Comparison of ENCODE assay signal across 17 cellular contexts in genomic region chr17:49021095-49021767, GRCh38. TPM values are rescaled to one million over a fixed set of nuclear protein-coding genes. Genes with fewer than 3 reads are reported as not detected.
DNase-seq lines count a peak whose midpoint lies in the region; ATAC-seq and TF ChIP-seq lines count a peak whose summit lies in the region.
"Had no signal": no experiment of that assay in that cellular context is flagged by ENCODE, and none has a peak within 500 bp of the region (broad histone marks: within the 10 kb centered on the region; RNA-seq: fewer than 3 reads in every experiment).

No MANE protein-coding gene starts in this region.

- H3K27ac Mint-ChIP-seq in progenitor cell of endocrine pancreas, result peak overlapping the region; percentile 96

- H3K9me3 ChIP-seq in SK-N-SH, result no peaks in the 10 kb centered on the region
- H3K9me3 ChIP-seq: upper lobe of left lung had no signal

- no peak for ATAC-seq in activated T-cell treated with anti-CD3 and anti-CD28 coated beads, Interleukin-2, amount 50 U/mL, for 4 hours
- ATAC-seq in GM21576 (IDR thresholded peaks at IDR 0.05; ENCODE audit: unreplicated experiment) (no peak), GM18498 (IDR thresholded peaks at IDR 0.05; ENCODE audit: unreplicated experiment) (no peak)
- ATAC-seq: GM12878, right cardiac atrium had no signal

- H3K9ac ChIP-seq in SK-N-SH, result no peak overlapping the region

- H3K27me3 Mint-ChIP-seq in progenitor cell of endocrine pancreas, result no peaks in the 10 kb centered on the region
- peaks cover 13% of the 10 kb centered on the region for H3K27me3 Mint-ChIP-seq in activated T-cell treated with anti-CD3 and anti-CD28 coated beads, Interleukin-2, amount 50 U/mL, for 4 hours (ENCODE audit: low read depth)

- H3K4me1 ChIP-seq in SK-N-SH (ENCODE audit: control insufficient read depth in 1 of 2, insufficient read depth in 2 of 2, low read depth in 1 of 2, low read length in 1 of 2), result peaks cover 0 to 10% of the 10 kb centered on the region in 2 experiments; a peak in 2 of 4 replicates

- H3K27me3 ChIP-seq in H7 (ENCODE audit: control insufficient read depth, insufficient read depth, low read length) (no peaks in the 10 kb centered on the region), SK-N-SH (ENCODE audit: insufficient read depth) (peaks cover 76% of the 10 kb centered on the region)
- H3K27me3 ChIP-seq: upper lobe of left lung had no signal

- TF ChIP-seq CTCF in SK-N-SH (IDR thresholded peaks at IDR 0.05) (no peak), progenitor cell of endocrine pancreas (IDR thresholded peaks at IDR 0.05; ENCODE audit: unreplicated experiment) (no peak)

- DNase-seq in H7 (peak; percentile 47), SK-N-SH (no peak), glomerular visceral epithelial cell (ENCODE audit: extremely low spot score) (peak; percentile 29), progenitor cell of endocrine pancreas (ENCODE audit: low spot score, unreplicated experiment) (no peak), A172 (ENCODE audit: low spot score) (no peak)
- no peak for DNase-seq in activated T-cell treated with anti-CD3 and anti-CD28 coated beads, Interleukin-2, amount 50 U/mL, for 4 hours
- DNase-seq: activated gamma-delta T cell treated with Interleukin-2 at 50 U/mL for 16 hours; NCI-H1092 treated with DMSO at 0.1 percent for 48 hours; NCI-H2171 treated with DMSO at 0.1 percent for 48 hours; right cardiac atrium; stimulated activated CD4-positive, alpha-beta T cell treated with anti-CD3 and anti-CD28 coated beads, Interleukin-4, amount 100 ng/mL, for 4 hours had no signal

- peak overlapping the region; percentile 73; the same call in 1 of the 2 replicates for H2AFZ ChIP-seq in SK-N-SH (ENCODE audit: low read depth)

- peaks cover 12% of the 10 kb centered on the region for H3F3A ChIP-seq in SK-N-SH (replicated peaks; ENCODE audit: insufficient read depth)

- no peak overlapping the region for H3K27ac ChIP-seq in SK-N-SH (ENCODE audit: low read depth in 2 of 2, low read length in 1 of 2)
- H3K27ac ChIP-seq: C4-2B, upper lobe of left lung, VCaP had no signal

- no peak overlapping the region for H3K4me3 Mint-ChIP-seq in progenitor cell of endocrine pancreas (ENCODE audit: low read depth)
- no peak overlapping the region for H3K4me3 Mint-ChIP-seq in activated T-cell treated with anti-CD3 and anti-CD28 coated beads, Interleukin-2, amount 50 U/mL, for 4 hours

- H3K36me3 ChIP-seq in H7 (replicated peaks; ENCODE audit: control insufficient read depth, insufficient read depth, low read length) (peaks cover 18% of the 10 kb centered on the region), SK-N-SH (replicated peaks in 1 of 2; ENCODE audit: control insufficient read depth in 1 of 2, insufficient read depth in 2 of 2, low read length in 1 of 2) (no peaks in the 10 kb centered on the region)
- H3K36me3 ChIP-seq: upper lobe of left lung had no signal

- H3K4me3 ChIP-seq in H7 (ENCODE audit: insufficient read depth, low read depth, low read length) (no peak overlapping the region), SK-N-SH (ENCODE audit: low read depth in 2 of 2, low read length in 1 of 2) (no peak overlapping the region)
- H3K4me3 ChIP-seq: GM12878, upper lobe of left lung had no signal

- TF ChIP-seq EP300 in SK-N-SH (IDR thresholded peaks at IDR 0.05; ENCODE audit: borderline replicate concordance in 1 of 2, low read depth in 1 of 2, low read length in 1 of 2), result no peak

- POLR2A ChIA-PET in SK-N-SH (lab: Yijun Ruan, JAX), result no interaction called here

- H3K79me2 ChIP-seq in SK-N-SH (ENCODE audit: insufficient read depth), result no peaks in the 10 kb centered on the region

- no peaks in the 10 kb centered on the region for H3K9me3 Mint-ChIP-seq in progenitor cell of endocrine pancreas (ENCODE audit: low read depth)
- H3K9me3 Mint-ChIP-seq in activated T-cell treated with anti-CD3 and anti-CD28 coated beads, Interleukin-2, amount 50 U/mL, for 4 hours, result no peaks in the 10 kb centered on the region

- no peaks in the 10 kb centered on the region for H4K20me1 ChIP-seq in SK-N-SH (ENCODE audit: insufficient read depth)

- peaks cover 6% of the 10 kb centered on the region for H3K36me3 Mint-ChIP-seq in progenitor cell of endocrine pancreas (ENCODE audit: insufficient read depth)
- no peaks in the 10 kb centered on the region for H3K36me3 Mint-ChIP-seq in activated T-cell treated with anti-CD3 and anti-CD28 coated beads, Interleukin-2, amount 50 U/mL, for 4 hours (ENCODE audit: insufficient read depth)

- WGBS in SK-N-SH (ENCODE audit: low lambda C conversion rate), result 23% methylated on average over 5 of the region's 5 CpGs

- H3K4me1 Mint-ChIP-seq in progenitor cell of endocrine pancreas (ENCODE audit: low read depth), result peaks cover 50% of the 10 kb centered on the region
- no peaks in the 10 kb centered on the region for H3K4me1 Mint-ChIP-seq in activated T-cell treated with anti-CD3 and anti-CD28 coated beads, Interleukin-2, amount 50 U/mL, for 4 hours (ENCODE audit: low read depth)

- TF ChIP-seq RAD21 in SK-N-SH (IDR thresholded peaks at IDR 0.05; ENCODE audit: low read length), result no peak

- CTCF ChIA-PET in SK-N-SH (lab: Yijun Ruan, JAX), result interaction anchor here (0.7 to 3.8 kb wide), 7 partner anchors 10 to 403 kb away, joined by 3 to 37 read pairs (median 4); no protein-coding TSS in a partner anchor

- H3K4me2 ChIP-seq in SK-N-SH, result no peak overlapping the region

- no peaks in the 10 kb centered on the region for H3K9me2 ChIP-seq in SK-N-SH

TF ChIP-seq in SK-N-SH, 30 proteins besides CTCF, POLR2A, EP300 and RAD21:
- no peak for TF ChIP-seq ELF1 (IDR thresholded peaks at IDR 0.05)
- no peak for TF ChIP-seq USF2 (IDR thresholded peaks at IDR 0.05; ENCODE audit: borderline replicate concordance, low read depth, low read length)
- TF ChIP-seq, protein P1, sequence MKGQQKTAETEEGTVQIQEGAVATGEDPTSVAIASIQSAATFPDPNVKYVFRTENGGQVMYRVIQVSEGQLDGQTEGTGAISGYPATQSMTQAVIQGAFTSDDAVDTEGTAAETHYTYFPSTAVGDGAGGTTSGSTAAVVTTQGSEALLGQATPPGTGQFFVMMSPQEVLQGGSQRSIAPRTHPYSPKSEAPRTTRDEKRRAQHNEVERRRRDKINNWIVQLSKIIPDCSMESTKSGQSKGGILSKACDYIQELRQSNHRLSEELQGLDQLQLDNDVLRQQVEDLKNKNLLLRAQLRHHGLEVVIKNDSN (IDR thresholded peaks at IDR 0.05; ENCODE audit: borderline replicate concordance, low read depth), result no peak
TF ChIP-seq in SK-N-SH: peak in this region for 0.

RNA-seq across cellular contexts. Expression of gene IGF2BP1, which starts 24.0 kb away (rescaled TPM):
- 105 and 124 TPM in 2 replicates for total RNA-seq in H7 (2014; rRNA removed; shearing (Covaris generic))
- 0.02 and 0.05 TPM in 2 replicates for polyA plus RNA-seq in SK-N-SH (2012; rRNA removed)
- 0.07 and 0.10 TPM in 2 replicates for polyA plus RNA-seq in SK-N-SH (2012; cell fraction: cytosol; rRNA removed)
- polyA plus RNA-seq in SK-N-SH (2012; cell fraction: nucleus; rRNA removed), result 0.01 and 0.21 TPM in 2 replicates
- total RNA-seq in progenitor cell of endocrine pancreas, result 298 and 326 TPM in 2 replicates
- under 1 TPM; 0.32 to 0.76 (median 0.35) TPM for total RNA-seq in activated T-cell treated with anti-CD3 and anti-CD28 coated beads, Interleukin-2, amount 50 U/mL, for 4 hours
- 14.8 and 16.0 TPM in 2 replicates for total RNA-seq in A172 (2014; rRNA removed; shearing (Covaris generic))
- total RNA-seq: right cardiac atrium had no signal
- polyA plus RNA-seq: right cardiac atrium had no signal

RNA-seq across cellular contexts. Expression of gene GIP, which starts 52.8 kb away (rescaled TPM):
- total RNA-seq in H7 (2014; rRNA removed; shearing (Covaris generic)), result 0.52 and 2.1 TPM in 2 replicates
- 0.29 and 0.64 TPM in 2 replicates for polyA plus RNA-seq in SK-N-SH (2012; rRNA removed)
- 0.34 and 0.58 TPM in 2 replicates for polyA plus RNA-seq in SK-N-SH (2012; cell fraction: cytosol; rRNA removed)
- 0.19 TPM in 1 of 2 replicates, not detected in the other for polyA plus RNA-seq in SK-N-SH (2012; cell fraction: nucleus; rRNA removed)
- total RNA-seq in progenitor cell of endocrine pancreas, result not detected in 2 replicates
- not detected for total RNA-seq in activated T-cell treated with anti-CD3 and anti-CD28 coated beads, Interleukin-2, amount 50 U/mL, for 4 hours
- total RNA-seq in A172 (2014; rRNA removed; shearing (Covaris generic)), result not detected in 2 replicates
- total RNA-seq: GM12878, right cardiac atrium, upper lobe of left lung had no signal
- polyA plus RNA-seq: GM12878, right cardiac atrium had no signal

Comparison
In these comparisons a context has a peak if more than half of its experiments do, and no peak if none do; other contexts are left out.
1. DNase-seq: peak in H7 (single experiment) and glomerular visceral epithelial cell (single experiment); none in SK-N-SH (single experiment), progenitor cell of endocrine pancreas (single experiment), activated T-cell treated with anti-CD3 and anti-CD28 coated beads, Interleukin-2, amount 50 U/mL, for 4 hours (single experiment) and A172 (single experiment).